18 cellular contexts compared by ENCODE assay signal in genomic region chr18:32299489-32299888, GRCh38.
DNase-seq lines count a peak whose midpoint lies in the region; FAIRE-seq and TF ChIP-seq lines count a peak whose summit lies in the region.
"Had no signal": no experiment of that assay in that cellular context is flagged by ENCODE, and none has a peak within 500 bp of the region (broad histone marks: within the 10 kb centered on the region; RNA-seq: fewer than 3 reads in every experiment).

No MANE protein-coding gene starts in this region.

- H3K27ac Mint-ChIP-seq in nephron, result peak overlapping the region in 2 of 3 experiments; percentile 56 to 74
- H3K27ac Mint-ChIP-seq: CD8-positive, alpha-beta memory T cell; H9; IgD-negative memory B cell had no signal

- TF ChIP-seq CTCF in D721Med (IDR thresholded peaks at IDR 0.05; ENCODE audit: insufficient read depth, missing control alignments) (no peak), choroid plexus epithelial cell (conservative IDR thresholded peaks at IDR 0.05; ENCODE audit: low read depth, low read length) (no peak), nephron (IDR thresholded peaks at IDR 0.05; ENCODE audit: unreplicated experiment in 3 of 3) (no peak)

- no peaks in the 10 kb centered on the region for H3K9me3 Mint-ChIP-seq in nephron
- H3K9me3 Mint-ChIP-seq: CD8-positive, alpha-beta memory T cell; H9; IgD-negative memory B cell had no signal

- FAIRE-seq in D721Med (lab: Jason Lieb, UNC), result peak; percentile 79
- FAIRE-seq: GM12878, GM18507 had no signal

- no peaks in the 10 kb centered on the region for H3K27me3 Mint-ChIP-seq in nephron (ENCODE audit: low read depth)
- H3K27me3 Mint-ChIP-seq: IgD-negative memory B cell had no signal

- peak overlapping the region in 1 of 3 experiments; percentile 12 for H3K4me3 Mint-ChIP-seq in nephron
- H3K4me3 Mint-ChIP-seq: CD8-positive, alpha-beta memory T cell; H9; IgD-negative memory B cell had no signal

- peaks cover 6% of the 10 kb centered on the region for H3K36me3 Mint-ChIP-seq in nephron (ENCODE audit: low read depth)
- H3K36me3 Mint-ChIP-seq: CD8-positive, alpha-beta memory T cell; IgD-negative memory B cell had no signal

- H3K4me3 ChIP-seq in choroid plexus epithelial cell (ENCODE audit: low read depth, low read length), result no peak overlapping the region
- H3K4me3 ChIP-seq: BLaER1, GM12878 had no signal

- peaks cover 43% of the 10 kb centered on the region for H3K4me1 Mint-ChIP-seq in nephron
- H3K4me1 Mint-ChIP-seq: CD8-positive, alpha-beta memory T cell; H9 had no signal

- peak; percentile 4 for DNase-seq in NCI-H2227 (lab: John Stamatoyannopoulos, UW; ENCODE audit: unreplicated experiment)
- DNase-seq in NCI-H2227 treated with DMSO at 0.1 percent for 48 hours (lab: John Stamatoyannopoulos, UW), result no peak
- no peak for DNase-seq in D721Med (ENCODE audit: insufficient read length, low spot score)
- peak; percentile 46 for DNase-seq in choroid plexus epithelial cell (ENCODE audit: low read depth)
- no peak for DNase-seq in NCI-H82 (lab: John Stamatoyannopoulos, UW)
- DNase-seq in GM19238 (ENCODE audit: insufficient read length, low spot score), result no peak
- DNase-seq: 8988T; AML-193; CD8-positive, alpha-beta memory T cell; DMS 273 treated with DMSO at 0.1 percent for 48 hours; DMS79; GOT3; H9 had no signal

Comparison
In these comparisons a context has a peak if more than half of its experiments do, and no peak if none do; other contexts are left out.
1. DNase-seq: peak in NCI-H2227 (single experiment) and choroid plexus epithelial cell (single experiment); none in NCI-H2227 treated with DMSO at 0.1 percent for 48 hours (single experiment), D721Med (single experiment), NCI-H82 (single experiment) and GM19238 (single experiment).